Comparison of ENCODE assay signal across 8 cellular contexts in the genomic region with DNA sequence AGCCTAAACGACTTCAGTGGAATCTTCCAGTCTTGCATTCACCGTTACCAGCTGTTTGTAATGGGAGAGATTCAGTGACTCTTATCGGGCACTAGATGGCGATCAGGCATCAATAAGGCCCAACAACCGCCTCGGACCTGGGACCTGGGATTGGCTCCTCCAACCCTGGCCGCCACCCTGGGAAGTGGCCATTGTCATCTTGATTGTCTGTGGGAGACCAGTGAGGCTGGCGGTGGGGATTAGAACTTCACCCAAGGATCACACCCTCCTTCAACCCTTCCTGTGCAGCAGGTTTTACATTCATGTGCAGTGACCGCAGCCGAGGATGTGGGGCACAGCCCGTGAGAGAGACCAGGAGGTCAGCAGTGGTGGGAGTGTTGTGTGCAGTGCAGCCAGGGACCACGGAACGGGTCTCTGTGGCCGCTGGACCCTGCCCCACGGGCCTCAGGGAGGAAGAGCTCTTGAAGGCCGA.
DNase-seq lines count a peak whose midpoint lies in the region; ATAC-seq and TF ChIP-seq lines count a peak whose summit lies in the region.

No MANE protein-coding gene starts in this region.

- H3K36me3 ChIP-seq in body of pancreas (replicated peaks in 1 of 2; ENCODE audit: insufficient read depth in 1 of 2, low read depth in 2 of 2), result no peaks in the 10 kb centered on the region

- peaks cover 12% of the 10 kb centered on the region for H3K4me1 ChIP-seq in body of pancreas

- DNase-seq in AG08396 (ENCODE audit: low spot score) (peak; percentile 81), NCI-H1694 (lab: John Stamatoyannopoulos, UW) (peak; percentile 63), T-helper 9 cell (peak; percentile 10), body of pancreas (peak; percentile 50 to 58 (median 54)), iPS-NIHi11 (ENCODE audit: low spot score) (peak; percentile 88)
- DNase-seq in stimulated activated CD4-positive, alpha-beta T cell treated with anti-CD3 and anti-CD28 coated beads, Interleukin-15, amount 100 ng/mL, for 48 hours (ENCODE audit: low read depth in 2 of 2), result peak; percentile 24 to 30

- no peak overlapping the region for H3K4me3 ChIP-seq in body of pancreas

- ATAC-seq in GM19023 (IDR thresholded peaks at IDR 0.05; ENCODE audit: unreplicated experiment) (peak; percentile 54), body of pancreas (peak; percentile 72), HG03342 (IDR thresholded peaks at IDR 0.05; ENCODE audit: unreplicated experiment) (no peak)

- no peak overlapping the region for H3K27ac ChIP-seq in body of pancreas

- no peaks in the 10 kb centered on the region for H3K27me3 ChIP-seq in body of pancreas

- H3K9me3 ChIP-seq in body of pancreas, result no peaks in the 10 kb centered on the region

- peak; percentile 34 to 79 (median 74) for TF ChIP-seq CTCF in body of pancreas (IDR thresholded peaks at IDR 0.05)

- 32 to 41% methylated on average over 10 to 16 of the region's 16 CpGs for WGBS in body of pancreas, 2 donors

- no peak for TF ChIP-seq POLR2A in body of pancreas (IDR thresholded peaks at IDR 0.05)

- intact Hi-C loops in body of pancreas (cut with DNase I), result loop anchor here (5.0 to 10.0 kb wide), 2 partner anchors 362 to 409 kb away; a partner anchor contains a TSS

Comparison
In these comparisons a context has a peak if more than half of its experiments do, and no peak if none do; other contexts are left out.
1. DNase-seq: peak in every context shown above with its lines; median percentile 88 in iPS-NIHi11; 81 in AG08396; 63 in NCI-H1694; 54 in body of pancreas; 27 in stimulated activated CD4-positive, alpha-beta T cell treated with anti-CD3 and anti-CD28 coated beads, Interleukin-15, amount 100 ng/mL, for 48 hours; 10 in T-helper 9 cell.